In genomic region chr4:182810103-182810605, GRCh38 we compare ENCODE assay signal across 1 cellular context.
TF ChIP-seq lines count a peak whose summit lies in the region.

No MANE protein-coding gene starts in this region.

TF ChIP-seq in HepG2, 621 proteins besides CTCF, POLR2A, EP300 and RAD21 (continued from another document):
- TF ChIP-seq CSRNP2 (CRISPR knock-in tag; conservative IDR thresholded peaks at IDR 0.05; ENCODE audit: low read depth) (no peak), SOX6 (IDR thresholded peaks at IDR 0.05) (0 out of 2 replicates have a peak, but pooled peaks have one; percentile 89), SOX6 (CRISPR knock-in tag; IDR thresholded peaks at IDR 0.05) (no peak), FLYWCH1 (CRISPR knock-in tag; IDR thresholded peaks at IDR 0.05) (no peak), FOXP1 (IDR thresholded peaks at IDR 0.05) (peak; percentile 11; the same call in 1 of the 2 replicates), FOXP1 (CRISPR knock-in tag; IDR thresholded peaks at IDR 0.05) (no peak), SETDB1 (CRISPR knock-in tag; IDR thresholded peaks at IDR 0.05; ENCODE audit: borderline replicate concordance) (no peak), RBM22 (optimal IDR thresholded peaks at IDR 0.05; ENCODE audit: low read length) (no peak), AHR (CRISPR knock-in tag; IDR thresholded peaks at IDR 0.05) (no peak), HES4 (CRISPR knock-in tag; IDR thresholded peaks at IDR 0.05; ENCODE audit: borderline replicate concordance) (no peak), DNMT1 (CRISPR knock-in tag; IDR thresholded peaks at IDR 0.05) (no peak), ZNF646 (CRISPR knock-in tag; IDR thresholded peaks at IDR 0.05) (peak; percentile 65; the same call in 1 of the 2 replicates), ZNF326 (CRISPR knock-in tag; IDR thresholded peaks at IDR 0.05; ENCODE audit: borderline replicate concordance) (no peak), ZNF292 (CRISPR knock-in tag; IDR thresholded peaks at IDR 0.05; ENCODE audit: borderline replicate concordance, low read depth) (no peak), RXRA (CRISPR knock-in tag; IDR thresholded peaks at IDR 0.05) (no peak), NR3C1 (CRISPR knock-in tag; IDR thresholded peaks at IDR 0.05) (no peak), ZNF567 (CRISPR knock-in tag; IDR thresholded peaks at IDR 0.05; ENCODE audit: borderline replicate concordance) (no peak), TSC22D2 (CRISPR knock-in tag; IDR thresholded peaks at IDR 0.05; ENCODE audit: borderline replicate concordance) (no peak), ZSCAN12 (CRISPR knock-in tag; IDR thresholded peaks at IDR 0.05) (no peak), NFYB (CRISPR knock-in tag; IDR thresholded peaks at IDR 0.05) (no peak), TFE3 (CRISPR knock-in tag; IDR thresholded peaks at IDR 0.05) (no peak), HMGXB3 (CRISPR knock-in tag; IDR thresholded peaks at IDR 0.05; ENCODE audit: borderline replicate concordance) (no peak), MED1 (CRISPR knock-in tag; IDR thresholded peaks at IDR 0.05) (no peak), SOX5 (CRISPR knock-in tag; IDR thresholded peaks at IDR 0.05; ENCODE audit: borderline replicate concordance) (no peak), AKAP8 (CRISPR knock-in tag; IDR thresholded peaks at IDR 0.05) (no peak), MXI1 (IDR thresholded peaks at IDR 0.05; ENCODE audit: borderline replicate concordance, low read depth, low read length) (no peak), HOXA7 (CRISPR knock-in tag; IDR thresholded peaks at IDR 0.05) (no peak), TRIM24 (CRISPR knock-in tag; IDR thresholded peaks at IDR 0.05) (no peak), ZMYM3 (CRISPR knock-in tag; IDR thresholded peaks at IDR 0.05) (no peak), NKX3-1 (CRISPR knock-in tag; IDR thresholded peaks at IDR 0.05) (no peak), PBX3 (CRISPR knock-in tag; IDR thresholded peaks at IDR 0.05; ENCODE audit: borderline replicate concordance) (no peak), IKZF1 (IDR thresholded peaks at IDR 0.05) (peak; percentile 75; the same call in 1 of the 2 replicates), LCORL (IDR thresholded peaks at IDR 0.05) (0 out of 2 replicates have a peak, but pooled peaks have one; percentile 47), LCORL (CRISPR knock-in tag; IDR thresholded peaks at IDR 0.05) (no peak), JUND (CRISPR knock-in tag; IDR thresholded peaks at IDR 0.05) (no peak), ZNF335 (CRISPR knock-in tag; IDR thresholded peaks at IDR 0.05) (no peak), RXRB (CRISPR knock-in tag; IDR thresholded peaks at IDR 0.05; ENCODE audit: borderline replicate concordance) (no peak)
